Comparison of ENCODE assay signal across 8 cellular contexts in the genomic region with DNA sequence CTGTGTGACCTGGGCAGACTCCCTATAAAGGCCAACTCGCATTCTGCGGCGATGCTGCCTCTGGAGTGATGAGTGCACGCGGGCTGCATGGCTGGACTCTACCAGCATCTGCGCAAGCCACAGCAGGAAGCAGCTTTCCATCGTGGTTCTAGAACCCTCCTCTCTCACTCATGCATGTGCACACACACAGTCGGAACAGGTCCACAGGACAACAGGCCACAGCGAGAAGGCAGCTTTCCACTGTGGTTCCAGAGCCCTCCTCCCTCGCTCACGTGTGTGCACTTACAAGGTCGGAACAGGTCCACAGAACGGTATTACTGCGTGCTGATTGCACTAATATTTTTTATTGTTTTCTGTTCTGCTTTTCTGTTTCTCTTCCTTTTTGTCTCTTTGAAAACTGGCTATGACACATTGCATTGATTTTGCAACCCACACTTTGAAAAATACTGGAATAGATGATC.
DNase-seq lines count a peak whose midpoint lies in the region; ATAC-seq, FAIRE-seq and TF ChIP-seq lines count a peak whose summit lies in the region.
"Not testable (repeated sequence)": the region's sequence is repeated elsewhere in the genome, so short reads cannot be mapped to it uniquely, and the experiment has no call there.

No MANE protein-coding gene starts in this region.

- not testable (repeated sequence) for H3K9ac ChIP-seq in endothelial cell of umbilical vein (replicated peaks; ENCODE audit: extremely low read depth, insufficient read depth, low read length)

- H3K79me2 ChIP-seq in endothelial cell of umbilical vein (ENCODE audit: control insufficient read depth, insufficient read depth, low read length): not testable (repeated sequence)

- CTCF ChIA-PET in endothelial cell of umbilical vein (lab: Charles Lee): not testable (repeated sequence)

- intact Hi-C loops in endothelial cell of umbilical vein (cut with micrococcal nuclease); spleen (cut with DNase I; ENCODE audit: low total_unique reads): not testable (repeated sequence)

- peak; percentile 12 for FAIRE-seq in endothelial cell of umbilical vein (lab: Jason Lieb, UNC)

- TF ChIP-seq POLR2A in NB4 (IDR thresholded peaks at IDR 0.05; ENCODE audit: extremely low read depth, insufficient read length); endothelial cell of umbilical vein (IDR thresholded peaks at IDR 0.05; ENCODE audit: low read depth, low read length); spleen (IDR thresholded peaks at IDR 0.05): not testable (repeated sequence)

- H3K4me1 ChIP-seq in CD4-positive, CD25-positive, alpha-beta regulatory T cell (ENCODE audit: control insufficient read depth, insufficient read depth, low read length, poor library complexity, severe bottlenecking); endothelial cell of umbilical vein (ENCODE audit: control insufficient read depth, extremely low read depth, insufficient read depth, low read length): not testable (repeated sequence)
- peaks cover 0 to 59% (median 17%) of the 10 kb centered on the region in 6 donors for H3K4me1 ChIP-seq in spleen

- H2AFZ ChIP-seq in endothelial cell of umbilical vein (ENCODE audit: low read depth, low read length): not testable (repeated sequence)

- H3K4me3 Mint-ChIP-seq in CD4-positive, CD25-positive, alpha-beta regulatory T cell: not testable (repeated sequence)

- H3K4me3 ChIP-seq in CD4-positive, CD25-positive, alpha-beta regulatory T cell (ENCODE audit: low read depth, low read length); NB4 (ENCODE audit: low read depth, low read length); endothelial cell of umbilical vein (replicated peaks in 1 of 3; ENCODE audit: insufficient read depth in 1 of 3, low read depth in 1 of 3, low read length in 3 of 3); spleen: not testable (repeated sequence)

- not testable (repeated sequence) for H3K27me3 Mint-ChIP-seq in CD4-positive, CD25-positive, alpha-beta regulatory T cell

- H3K4me1 Mint-ChIP-seq in CD4-positive, CD25-positive, alpha-beta regulatory T cell: not testable (repeated sequence)

- not testable (repeated sequence) for H3K4me2 ChIP-seq in endothelial cell of umbilical vein (ENCODE audit: insufficient read depth, low read length)

- H3K9me3 Mint-ChIP-seq in CD4-positive, CD25-positive, alpha-beta regulatory T cell: not testable (repeated sequence)

- peak; percentile 29 to 45 for ATAC-seq in CD4-positive, CD25-positive, alpha-beta regulatory T cell (ENCODE audit: low read depth in 2 of 2)
- ATAC-seq in GM18870 (IDR thresholded peaks at IDR 0.05; ENCODE audit: unreplicated experiment) (peak; percentile 46), GM21381 (IDR thresholded peaks at IDR 0.05; ENCODE audit: unreplicated experiment) (peak; percentile 42), HG02759 (IDR thresholded peaks at IDR 0.05; ENCODE audit: unreplicated experiment) (peak; percentile 49), HG03159 (IDR thresholded peaks at IDR 0.05; ENCODE audit: unreplicated experiment) (peak; percentile 60)

- TF ChIP-seq CTCF in NB4 (IDR thresholded peaks at IDR 0.05; ENCODE audit: low read depth, low read length); endothelial cell of umbilical vein (IDR thresholded peaks at IDR 0.05; ENCODE audit: extremely low read depth in 1 of 2, insufficient read depth in 1 of 2, low read depth in 1 of 2, low read length in 2 of 2); spleen (IDR thresholded peaks at IDR 0.05 in 8 of 11, conservative IDR thresholded peaks at IDR 0.05 in 3 of 11): not testable (repeated sequence)

- peaks cover 22% of the 10 kb centered on the region for H3K36me3 ChIP-seq in CD4-positive, CD25-positive, alpha-beta regulatory T cell (ENCODE audit: control insufficient read depth, insufficient read depth, low read length)
- H3K36me3 ChIP-seq in endothelial cell of umbilical vein (ENCODE audit: control insufficient read depth in 2 of 2, extremely low read depth in 1 of 2, insufficient read depth in 2 of 2, low read length in 2 of 2): not testable (repeated sequence)
- H3K36me3 ChIP-seq in spleen: peaks cover 0 to 66% (median 7%) of the 10 kb centered on the region in 6 donors

- BruUV-seq in endothelial cell of umbilical vein (replicated peaks; lab: Mats Ljungman, UMichigan): not testable (repeated sequence)

- H4K20me1 ChIP-seq in endothelial cell of umbilical vein (replicated peaks; ENCODE audit: control insufficient read depth, extremely low read depth, insufficient read depth, low read length): not testable (repeated sequence)

- H3K9me1 ChIP-seq in endothelial cell of umbilical vein (replicated peaks; ENCODE audit: control insufficient read depth, extremely low read depth, insufficient read depth, low read length): not testable (repeated sequence)

- H3K9me3 ChIP-seq in CD4-positive, CD25-positive, alpha-beta regulatory T cell (ENCODE audit: control insufficient read depth in 2 of 2, low read length in 2 of 2); endothelial cell of umbilical vein (replicated peaks; ENCODE audit: control insufficient read depth, insufficient read depth, low read length); spleen: not testable (repeated sequence)

- not testable (repeated sequence) for H3K27ac Mint-ChIP-seq in CD4-positive, CD25-positive, alpha-beta regulatory T cell

- WGBS in spleen, 5 donors: 61 to 68% (median 66%) methylated on average over 14 of the region's 14 CpGs

- peaks cover 26% of the 10 kb centered on the region for H3K36me3 Mint-ChIP-seq in CD4-positive, CD25-positive, alpha-beta regulatory T cell

- not testable (repeated sequence) for H3K27ac ChIP-seq in CD4-positive, CD25-positive, alpha-beta regulatory T cell (ENCODE audit: insufficient read depth, low read length, poor library complexity, severe bottlenecking); endothelial cell of umbilical vein (ENCODE audit: insufficient read depth, low read depth, low read length)
- H3K27ac ChIP-seq in spleen: peak overlapping the region in 4 of 8 donors; percentile 78 to 86 (median 80)

- POLR2A ChIA-PET in endothelial cell of umbilical vein (lab: Charles Lee): not testable (repeated sequence)

- H3K27me3 ChIP-seq in CD4-positive, CD25-positive, alpha-beta regulatory T cell (ENCODE audit: control insufficient read depth, insufficient read depth, low read length); endothelial cell of umbilical vein (ENCODE audit: control insufficient read depth in 2 of 2, insufficient read depth in 2 of 2, low read length in 2 of 2); spleen (replicated peaks in 1 of 7): not testable (repeated sequence)

- dilution Hi-C loops in endothelial cell of umbilical vein (cut with MboI; ENCODE audit: extremely low pct_ligation_motif_present, low sequenced_read_pairs): not testable (repeated sequence)

- DNase-seq in CD4-positive, CD25-positive, alpha-beta regulatory T cell; endothelial cell of umbilical vein (ENCODE audit: low read depth, low spot score): not testable (repeated sequence)
- peak; percentile 48 for DNase-seq in NB4 (ENCODE audit: low read depth)
- peak; percentile 87 for DNase-seq in spleen
